19 cellular contexts compared by ENCODE assay signal in the genomic region with DNA sequence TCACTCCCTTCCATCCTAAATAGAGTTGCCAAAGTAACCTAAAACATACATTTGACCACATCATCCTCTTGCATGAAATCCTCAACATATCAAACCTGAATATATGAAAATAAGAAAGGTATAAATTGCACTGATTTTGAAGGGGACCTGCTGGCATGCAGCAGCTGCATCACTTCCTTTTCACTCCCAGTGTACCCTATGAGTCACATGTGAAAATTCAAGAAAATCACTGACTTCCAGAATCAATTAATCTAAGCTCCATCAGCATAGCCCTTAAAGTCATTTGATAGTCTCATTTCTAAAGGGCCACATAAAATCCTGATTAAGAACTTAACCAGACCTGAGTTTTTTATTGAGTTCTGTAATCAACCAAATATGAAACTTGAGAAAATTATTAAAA. TPM values are rescaled to one million over a fixed set of nuclear protein-coding genes. Genes with fewer than 3 reads are reported as not detected.
DNase-seq lines count a peak whose midpoint lies in the region; ATAC-seq, FAIRE-seq and TF ChIP-seq lines count a peak whose summit lies in the region.
"Had no signal": no experiment of that assay in that cellular context is flagged by ENCODE, and none has a peak within 500 bp of the region (broad histone marks: within the 10 kb centered on the region; RNA-seq: fewer than 3 reads in every experiment).

No MANE protein-coding gene starts in this region.

- TF ChIP-seq CTCF in fibroblast of pulmonary artery (IDR thresholded peaks at IDR 0.05; ENCODE audit: low read length, missing control alignments) (no peak), OCI-LY7 (conservative IDR thresholded peaks at IDR 0.05; ENCODE audit: low read length) (no peak), omental fat pad (IDR thresholded peaks at IDR 0.05) (no peak)

- H2AFZ ChIP-seq in OCI-LY7 (ENCODE audit: low read length), result no peak overlapping the region

- POLR2A ChIA-PET in OCI-LY7 (lab: Charles Lee), result interaction anchor here (0.6 to 1.3 kb wide), 6 partner anchors 8 to 167 kb away, joined by 3 to 4 read pairs (median 3); partner anchors contain the start of gene SNX14

- no peaks in the 10 kb centered on the region for H3K9me2 ChIP-seq in OCI-LY7 (ENCODE audit: insufficient read depth, low read length)

- H3K4me2 ChIP-seq in OCI-LY7 (ENCODE audit: low read length), result no peak overlapping the region

- no TSS peak for BruUV-seq in OCI-LY7 (replicated peaks; lab: Mats Ljungman, UMichigan)

- CTCF ChIA-PET in OCI-LY7 (lab: Charles Lee; ENCODE audit: unreplicated experiment), result no interaction called here

- intact Hi-C loops in OCI-LY7 (cut with micrococcal nuclease; ENCODE audit: unreplicated experiment), result no loop called here

- H3K27ac ChIP-seq in OCI-LY7 (ENCODE audit: low read depth, low read length, poor library complexity, severe bottlenecking), result no peak overlapping the region
- H3K27ac ChIP-seq: gastrocnemius medialis had no signal

- FAIRE-seq in H54 (lab: Jason Lieb, UNC), result peak; percentile 83
- FAIRE-seq: GM12891, H1, urothelium cell line had no signal

- no peaks in the 10 kb centered on the region for H3K4me1 ChIP-seq in OCI-LY7 (ENCODE audit: insufficient read depth, low read length, poor library complexity, severe bottlenecking)
- H3K4me1 ChIP-seq: gastrocnemius medialis had no signal

- no peaks in the 10 kb centered on the region for H3K9me3 ChIP-seq in OCI-LY7 (ENCODE audit: low read length)
- H3K9me3 ChIP-seq: gastrocnemius medialis had no signal

- no peak for TF ChIP-seq POLR2A in H54 (IDR thresholded peaks at IDR 0.05; ENCODE audit: low read depth, low read length)

- no peaks in the 10 kb centered on the region for H4K20me1 ChIP-seq in OCI-LY7 (ENCODE audit: insufficient read depth, low read length)

- peaks cover 65% of the 10 kb centered on the region for H3K36me3 ChIP-seq in OCI-LY7 (ENCODE audit: insufficient read depth, low read length)

- no peak overlapping the region for H3K4me3 ChIP-seq in fibroblast of pulmonary artery (replicated peaks; ENCODE audit: low read depth, low read length)
- H3K4me3 ChIP-seq in OCI-LY7 (ENCODE audit: low read depth, low read length, poor library complexity, severe bottlenecking), result no peak overlapping the region
- H3K4me3 ChIP-seq: gastrocnemius medialis, lung had no signal

- peak; percentile 14 for DNase-seq in A172 (ENCODE audit: low spot score)
- DNase-seq in H54 (ENCODE audit: insufficient read length, low spot score), result peak; percentile 14
- peak; percentile 47 for DNase-seq in fibroblast of pulmonary artery (ENCODE audit: low read depth)
- no peak for DNase-seq in T-helper 2 cell
- no peak for DNase-seq in OCI-LY7 (ENCODE audit: low spot score)
- no peak for DNase-seq in midbrain (lab: John Stamatoyannopoulos, UW)
- no peak for DNase-seq in omental fat pad (ENCODE audit: low spot score)
- DNase-seq: activated CD4-positive, alpha-beta memory T cell treated with anti-CD3 and anti-CD28 coated beads for 36 hours; activated T-cell treated with anti-CD3 and anti-CD28 coated beads, Interleukin-2, amount 50 U/mL, for 4 hours; caudate nucleus; gastrocnemius medialis; naive thymus-derived CD4-positive, alpha-beta T cell; NCI-H1092 treated with DMSO at 0.1 percent for 48 hours; NCI-H526 treated with DMSO at 0.1 percent for 48 hours had no signal

- ATAC-seq in SK-N-SH treated with all-trans-retinoic acid at 6 μM for 48 hours (peak; percentile 68), omental fat pad (ENCODE audit: low FRiP score) (no peak)
- ATAC-seq: activated T-cell treated with anti-CD3 and anti-CD28 coated beads, Interleukin-2, amount 50 U/mL, for 4 hours; gastrocnemius medialis; naive thymus-derived CD4-positive, alpha-beta T cell had no signal

- H3K79me2 ChIP-seq in OCI-LY7 (ENCODE audit: insufficient read depth, low read depth, low read length), result peaks cover 5% of the 10 kb centered on the region; the same call in 1 of the 2 replicates

TF ChIP-seq in SK-N-SH treated with all-trans-retinoic acid at 6 μM for 48 hours, 23 proteins besides CTCF, POLR2A, EP300 and RAD21:
- TF ChIP-seq CSDC2 (CRISPR knock-in tag; IDR thresholded peaks at IDR 0.05) (no peak), BACH2 (CRISPR knock-in tag; IDR thresholded peaks at IDR 0.05; ENCODE audit: borderline replicate concordance) (no peak), PPARA (CRISPR knock-in tag; IDR thresholded peaks at IDR 0.05; ENCODE audit: borderline replicate concordance) (no peak), ZNF565 (CRISPR knock-in tag; conservative IDR thresholded peaks at IDR 0.05; ENCODE audit: low read depth) (no peak)
TF ChIP-seq in SK-N-SH treated with all-trans-retinoic acid at 6 μM for 48 hours: peak in this region for 0.

RNA-seq across cellular contexts. Expression of gene SNX14, which starts 24.3 kb away (rescaled TPM):
- 84.2 and 99.9 TPM in 2 replicates for total RNA-seq in A172 (2014; rRNA removed; shearing (Covaris generic))
- 73.4 and 86.0 TPM in 2 replicates for total RNA-seq in OCI-LY7 (2014; rRNA removed; shearing (Covaris generic))
- total RNA-seq in OCI-LY7 (2022) (70.1 and 75.3 TPM in 2 replicates), omental fat pad (10 to 100 TPM; 62.8 to 97.6 (median 85.9) TPM)

Comparison
In these comparisons a context has a peak if more than half of its experiments do, and no peak if none do; other contexts are left out.
1. DNase-seq: peak in A172 (single experiment), H54 (single experiment) and fibroblast of pulmonary artery (single experiment); none in T-helper 2 cell (0 of 5), OCI-LY7 (single experiment), midbrain (single experiment) and omental fat pad (single experiment).